8 cellular contexts compared by ENCODE assay signal in genomic region chr12:3040663-3041544, GRCh38. TPM values are rescaled to one million over a fixed set of nuclear protein-coding genes. Genes with fewer than 3 reads are reported as not detected.
DNase-seq lines count a peak whose midpoint lies in the region; ATAC-seq, FAIRE-seq and TF ChIP-seq lines count a peak whose summit lies in the region.
"Had no signal": no experiment of that assay in that cellular context is flagged by ENCODE, and none has a peak within 500 bp of the region (broad histone marks: within the 10 kb centered on the region; RNA-seq: fewer than 3 reads in every experiment).

No MANE protein-coding gene starts in this region.

- H3K36me3 ChIP-seq in Peyer's patch, result no peaks in the 10 kb centered on the region
- H3K36me3 ChIP-seq in CD4-positive, alpha-beta memory T cell (ENCODE audit: insufficient read depth, low read length), result no peaks in the 10 kb centered on the region

- intact Hi-C loops in left colon (cut with DNase I, micrococcal nuclease), result no loop called here
- intact Hi-C loops in CD4-positive, alpha-beta memory T cell (cut with micrococcal nuclease), result loop anchor here (2.0 to 10.0 kb wide), 3 partner anchors 32 to 196 kb away; no protein-coding TSS in a partner anchor

- TF ChIP-seq CTCF in A549 (IDR thresholded peaks at IDR 0.05) (no peak), Peyer's patch (IDR thresholded peaks at IDR 0.05) (no peak)

- no peaks in the 10 kb centered on the region for H3K9me3 ChIP-seq in A549
- no peaks in the 10 kb centered on the region for H3K9me3 ChIP-seq in Peyer's patch
- no peaks in the 10 kb centered on the region for H3K9me3 ChIP-seq in CD4-positive, alpha-beta memory T cell (ENCODE audit: control insufficient read depth in 1 of 2, low read length in 2 of 2)

- DNase-seq in A549 (ENCODE audit: low read depth in 1 of 2, low spot score in 1 of 2) (no peak), D341Med (ENCODE audit: low spot score) (peak; percentile 36), Peyer's patch (peak in 2 of 3 donors; percentile 30 to 37), left colon (no peak), NCI-H1694 (lab: John Stamatoyannopoulos, UW) (no peak), COLO829 (ENCODE audit: low spot score) (no peak)
- no peak for DNase-seq in CD4-positive, alpha-beta memory T cell

- ATAC-seq in A549 (peak; percentile 26 to 37; a peak in 4 of 6 replicates), left colon (peak; percentile 3)

- H3K27ac ChIP-seq in A549 (no peak overlapping the region), Peyer's patch (no peak overlapping the region)
- no peak overlapping the region for H3K27ac ChIP-seq in CD4-positive, alpha-beta memory T cell (ENCODE audit: low read depth, low read length)

- peaks cover 26 to 28% of the 10 kb centered on the region in 2 donors for H3K27me3 Mint-ChIP-seq in CD4-positive, alpha-beta memory T cell

- CTCF ChIA-PET in A549 (lab: Yijun Ruan, JAX), result interaction anchor here (0.7 to 2.5 kb wide), 20 partner anchors 7 to 195 kb away, joined by 3 to 13 read pairs (median 7); no protein-coding TSS in a partner anchor
- CTCF ChIA-PET in CD4-positive, alpha-beta memory T cell (lab: Charles Lee; ENCODE audit: partially characterized antibody), result interaction anchor here (1.0 to 1.5 kb wide), 4 partner anchors 8 to 196 kb away, joined by 3 to 7 read pairs (median 3); no protein-coding TSS in a partner anchor

- WGBS in A549 (ENCODE audit: missing lambda C conversion rate), result 83% methylated on average over 27 of the region's 29 CpGs

- FAIRE-seq in A549 (lab: Jason Lieb, UNC), result no peak

- POLR2A ChIA-PET in A549 (lab: Yijun Ruan, JAX), result interaction anchor here (0.6 to 1.5 kb wide), 2 partner anchors 35 to 150 kb away, joined by 4 to 5 read pairs; partner anchors contain the start of gene TULP3
- POLR2A ChIA-PET in CD4-positive, alpha-beta memory T cell (lab: Charles Lee; ENCODE audit: partially characterized antibody), result no interaction called here

- no peak overlapping the region for H3K4me2 ChIP-seq in A549

- peaks cover 0 to 1% (median 0%) of the 10 kb centered on the region in 4 donors for H3K4me1 Mint-ChIP-seq in CD4-positive, alpha-beta memory T cell

- H3K4me3 ChIP-seq in A549, result no peak overlapping the region
- H3K4me3 ChIP-seq in Peyer's patch, result no peak overlapping the region
- H3K4me3 ChIP-seq in CD4-positive, alpha-beta memory T cell (ENCODE audit: low read length in 2 of 2), result no peak overlapping the region

- H3K4me1 ChIP-seq in A549 (no peaks in the 10 kb centered on the region), Peyer's patch (no peaks in the 10 kb centered on the region)
- H3K4me1 ChIP-seq in CD4-positive, alpha-beta memory T cell (ENCODE audit: insufficient read depth, low read length), result no peaks in the 10 kb centered on the region

- H3K4me3 Mint-ChIP-seq in CD4-positive, alpha-beta memory T cell, result no peak overlapping the region

- no peaks in the 10 kb centered on the region for H3K36me3 Mint-ChIP-seq in CD4-positive, alpha-beta memory T cell

- H3K27ac Mint-ChIP-seq in CD4-positive, alpha-beta memory T cell, result no peak overlapping the region
- H3K27ac Mint-ChIP-seq: B cell had no signal

- no peak for TF ChIP-seq RAD21 in A549 (conservative IDR thresholded peaks at IDR 0.05 in 1 of 2, IDR thresholded peaks at IDR 0.05 in 1 of 2)

- no peaks in the 10 kb centered on the region for H3K9me3 Mint-ChIP-seq in CD4-positive, alpha-beta memory T cell

- no peaks in the 10 kb centered on the region for H3K27me3 ChIP-seq in Peyer's patch
- H3K27me3 ChIP-seq in CD4-positive, alpha-beta memory T cell (ENCODE audit: insufficient read depth, low read length), result no peaks in the 10 kb centered on the region

- TF ChIP-seq POLR2A in A549 (IDR thresholded peaks at IDR 0.05; ENCODE audit: low read length), result no peak
- TF ChIP-seq POLR2A in Peyer's patch (IDR thresholded peaks at IDR 0.05), result no peak

- no peak for TF ChIP-seq EP300 in A549 (IDR thresholded peaks at IDR 0.05)

TF ChIP-seq in A549, 52 proteins besides CTCF, POLR2A, EP300 and RAD21:
- TF ChIP-seq KDM5A (IDR thresholded peaks at IDR 0.05) (no peak), JUN (IDR thresholded peaks at IDR 0.05) (no peak), HEYL (CRISPR knock-in tag; IDR thresholded peaks at IDR 0.05) (no peak), USF2 (IDR thresholded peaks at IDR 0.05) (no peak), RARB (CRISPR knock-in tag; IDR thresholded peaks at IDR 0.05) (no peak), JUNB (IDR thresholded peaks at IDR 0.05) (no peak), HOXA7 (CRISPR knock-in tag; IDR thresholded peaks at IDR 0.05) (no peak), SMC3 (IDR thresholded peaks at IDR 0.05) (no peak), TP53 (CRISPR knock-in tag; IDR thresholded peaks at IDR 0.05) (no peak), ATOH8 (CRISPR knock-in tag; IDR thresholded peaks at IDR 0.05; ENCODE audit: low read depth) (no peak)
TF ChIP-seq in A549: peak in this region for 0.

RNA-seq across cellular contexts. Expression of gene TSPAN9, which starts 36.3 kb away (rescaled TPM):
- polyA plus RNA-seq in A549 (2011; rRNA removed), result 16.1 and 20.1 TPM in 2 replicates
- 11.2 and 14.5 TPM in 2 replicates for polyA plus RNA-seq in A549 (2012; cell fraction: cytosol; rRNA removed)
- 20.0 and 20.1 TPM in 2 replicates for polyA plus RNA-seq in A549 (2012; cell fraction: nucleus; rRNA removed)
- 10.2 to 12.4 TPM (median 11.3 TPM) in 3 replicates for polyA plus RNA-seq in A549 (2017; fragmentation: RNase III; extraction: RNeasy Plus Mini Kit Qiagen cat#74134 plus additional on column Dnase treatment)
- 12.9 and 16.7 TPM in 2 replicates for polyA minus RNA-seq in A549 (2011; rRNA and poly(A)+ RNA removed)
- total RNA-seq in Peyer's patch, result 10 to 100 TPM in 3 of 4 donors, 1 to 10 TPM in 1; 7.5 to 23.9 (median 11.8) TPM
- 1 to 10 TPM; 7.1 to 9.6 TPM for total RNA-seq in left colon
- under 1 TPM; 0.67 to 0.84 TPM for total RNA-seq in CD4-positive, alpha-beta memory T cell
- polyA plus RNA-seq in CD4-positive, alpha-beta memory T cell, result not detected

Comparison
In these comparisons a context has a peak if more than half of its experiments do, and no peak if none do; other contexts are left out.
1. DNase-seq: peak in D341Med (single experiment) and Peyer's patch (2 of 3); none in A549 (0 of 2), left colon (0 of 2), NCI-H1694 (single experiment), CD4-positive, alpha-beta memory T cell (0 of 5) and COLO829 (single experiment).
2. RNA of gene TSPAN9, which starts 36.3 kb away (total RNA-seq): 7.5 to 23.9 TPM in Peyer's patch and 7.1 to 9.6 TPM in left colon; 0.67 to 0.84 TPM in CD4-positive, alpha-beta memory T cell; every median in the first group is over 4 times any median in the second.